Comparison of ENCODE assay signal across 7 cellular contexts in genomic region chr3:123883656-123884257, GRCh38. TPM values are rescaled to one million over a fixed set of nuclear protein-coding genes. Genes with fewer than 3 reads are reported as not detected.
DNase-seq lines count a peak whose midpoint lies in the region; ATAC-seq lines count a peak whose summit lies in the region.

No MANE protein-coding gene starts in this region.

- no peak overlapping the region for H3K27ac Mint-ChIP-seq in activated CD8-positive, alpha-beta T cell treated with anti-CD3 and anti-CD28 coated beads, Interleukin-2, amount 10 ng/mL, durations not matched to agents 7 days and 5 days
- no peak overlapping the region for H3K27ac Mint-ChIP-seq in stimulated activated effector memory CD8-positive, alpha-beta T cell treated with anti-CD3 and anti-CD28 coated beads, Interleukin-12 subunit alpha, Interleukin-12 subunit beta, amount 100 ng/mL, for 72 hours

- peaks cover 55% of the 10 kb centered on the region for H3K27me3 Mint-ChIP-seq in activated CD8-positive, alpha-beta T cell treated with anti-CD3 and anti-CD28 coated beads, Interleukin-2, amount 10 ng/mL, durations not matched to agents 7 days and 5 days (ENCODE audit: low read depth)

- peaks cover 16% of the 10 kb centered on the region for H3K4me1 Mint-ChIP-seq in activated CD8-positive, alpha-beta T cell treated with anti-CD3 and anti-CD28 coated beads, Interleukin-2, amount 10 ng/mL, durations not matched to agents 7 days and 5 days (ENCODE audit: low read depth)
- peaks cover 8% of the 10 kb centered on the region for H3K4me1 Mint-ChIP-seq in stimulated activated effector memory CD8-positive, alpha-beta T cell treated with anti-CD3 and anti-CD28 coated beads, Interleukin-12 subunit alpha, Interleukin-12 subunit beta, amount 100 ng/mL, for 72 hours

- H3K36me3 Mint-ChIP-seq in activated CD8-positive, alpha-beta T cell treated with anti-CD3 and anti-CD28 coated beads, Interleukin-2, amount 10 ng/mL, durations not matched to agents 7 days and 5 days (ENCODE audit: low read depth): no peaks in the 10 kb centered on the region
- H3K36me3 Mint-ChIP-seq in stimulated activated effector memory CD8-positive, alpha-beta T cell treated with anti-CD3 and anti-CD28 coated beads, Interleukin-12 subunit alpha, Interleukin-12 subunit beta, amount 100 ng/mL, for 72 hours: no peaks in the 10 kb centered on the region

- H3K9me3 Mint-ChIP-seq in activated CD8-positive, alpha-beta T cell treated with anti-CD3 and anti-CD28 coated beads, Interleukin-2, amount 10 ng/mL, durations not matched to agents 7 days and 5 days (ENCODE audit: insufficient read depth): no peaks in the 10 kb centered on the region
- H3K9me3 Mint-ChIP-seq in stimulated activated effector memory CD8-positive, alpha-beta T cell treated with anti-CD3 and anti-CD28 coated beads, Interleukin-12 subunit alpha, Interleukin-12 subunit beta, amount 100 ng/mL, for 72 hours: no peaks in the 10 kb centered on the region

- POLR2A ChIA-PET in activated CD8-positive, alpha-beta T cell treated with anti-CD3 and anti-CD28 coated beads, Interleukin-2, amount 10 ng/mL, durations not matched to agents 7 days and 5 days (lab: Charles Lee): no interaction called here

- CTCF ChIA-PET in activated CD8-positive, alpha-beta T cell treated with anti-CD3 and anti-CD28 coated beads, Interleukin-2, amount 10 ng/mL, durations not matched to agents 7 days and 5 days (lab: Charles Lee): interaction anchor here (1.1 kb wide), 1 partner anchor 16 kb away, joined by 4 read pairs; no protein-coding TSS in a partner anchor

- no peak for ATAC-seq in activated CD8-positive, alpha-beta T cell treated with anti-CD3 and anti-CD28 coated beads, Interleukin-2, amount 10 ng/mL, durations not matched to agents 7 days and 5 days
- no peak for ATAC-seq in stimulated activated effector memory CD8-positive, alpha-beta T cell treated with anti-CD3 and anti-CD28 coated beads, Interleukin-12 subunit alpha, Interleukin-12 subunit beta, amount 100 ng/mL, for 72 hours
- ATAC-seq in GM18868 (IDR thresholded peaks at IDR 0.05; ENCODE audit: unreplicated experiment): no peak

- DNase-seq in HCEC 1CT (peak; percentile 10), SW 1271 (lab: John Stamatoyannopoulos, UW) (no peak), NCI-H1436 treated with DMSO at 0.1 percent for 48 hours (lab: John Stamatoyannopoulos, UW) (no peak)
- no peak for DNase-seq in activated CD8-positive, alpha-beta T cell treated with anti-CD3 and anti-CD28 coated beads, Interleukin-2, amount 10 ng/mL, durations not matched to agents 7 days and 5 days
- no peak for DNase-seq in stimulated activated effector memory CD8-positive, alpha-beta T cell treated with anti-CD3 and anti-CD28 coated beads, Interleukin-12 subunit alpha, Interleukin-12 subunit beta, amount 100 ng/mL, for 72 hours (ENCODE audit: low spot score in 2 of 2)

- H3K4me3 ChIP-seq in iPS-18c (ENCODE audit: insufficient read depth, low read depth, low read length): peak overlapping the region; percentile 78

- peak overlapping the region; percentile 58 for H3K4me3 Mint-ChIP-seq in activated CD8-positive, alpha-beta T cell treated with anti-CD3 and anti-CD28 coated beads, Interleukin-2, amount 10 ng/mL, durations not matched to agents 7 days and 5 days
- H3K4me3 Mint-ChIP-seq in stimulated activated effector memory CD8-positive, alpha-beta T cell treated with anti-CD3 and anti-CD28 coated beads, Interleukin-12 subunit alpha, Interleukin-12 subunit beta, amount 100 ng/mL, for 72 hours: peak overlapping the region; percentile 45

- H3K9me3 ChIP-seq in iPS-18c (ENCODE audit: control insufficient read depth, insufficient read depth, low read length): peaks cover 2% of the 10 kb centered on the region

RNA-seq across cellular contexts. Expression of gene MYLK, which starts 0.4 kb away (rescaled TPM):
- not detected for total RNA-seq in activated CD8-positive, alpha-beta T cell treated with anti-CD3 and anti-CD28 coated beads, Interleukin-2, amount 10 ng/mL, durations not matched to agents 7 days and 5 days
